ENCODE assay signal across 10 cellular contexts in genomic region chr4:70895846-70896435, GRCh38. TPM values are rescaled to one million over a fixed set of nuclear protein-coding genes. Genes with fewer than 3 reads are reported as not detected.
DNase-seq lines count a peak whose midpoint lies in the region; ATAC-seq and TF ChIP-seq lines count a peak whose summit lies in the region.
"Had no signal": no experiment of that assay in that cellular context is flagged by ENCODE, and none has a peak within 500 bp of the region (broad histone marks: within the 10 kb centered on the region; RNA-seq: fewer than 3 reads in every experiment).

No MANE protein-coding gene starts in this region.

- no peak for ATAC-seq in GM23338
- peak; percentile 63 to 67 for ATAC-seq in lower lobe of right lung

- no peak for TF ChIP-seq RAD21 in SK-N-SH (IDR thresholded peaks at IDR 0.05; ENCODE audit: low read length)

- H2BK12ac ChIP-seq in H9 (ENCODE audit: insufficient read length, low read depth, low read length) = no peak overlapping the region

- H3K79me1 ChIP-seq in H9 (ENCODE audit: insufficient read depth, low read depth, low read length, poor library complexity, severe bottlenecking) = no peaks in the 10 kb centered on the region

- H4K8ac ChIP-seq in H9 (replicated peaks; ENCODE audit: insufficient read length, low read depth, low read length) = no peak overlapping the region

- no peak overlapping the region for H2AK5ac ChIP-seq in H9 (ENCODE audit: insufficient read length, low read length)

- H3K9me3 Mint-ChIP-seq in GM23338 = no peaks in the 10 kb centered on the region
- no peaks in the 10 kb centered on the region for H3K9me3 Mint-ChIP-seq in H9

- H3K4me1 Mint-ChIP-seq in GM23338 (no peaks in the 10 kb centered on the region; the same call in 2 of the 3 replicates), H9 (no peaks in the 10 kb centered on the region)

- H3K9me2 ChIP-seq in GM23338 (ENCODE audit: insufficient read depth) (no peaks in the 10 kb centered on the region), SK-N-SH (no peaks in the 10 kb centered on the region)

- H3K23me2 ChIP-seq in H9 (ENCODE audit: insufficient read length, low read depth, low read length, poor library complexity, severe bottlenecking) = no peaks in the 10 kb centered on the region

- H3K4me3 ChIP-seq in GM23338 (no peak overlapping the region), lower lobe of right lung (no peak overlapping the region), SK-N-SH (ENCODE audit: low read depth in 2 of 2, low read length in 1 of 2) (no peak overlapping the region)
- H3K4me3 ChIP-seq: SJSA1 had no signal

- H3K27me3 Mint-ChIP-seq in GM23338 (ENCODE audit: insufficient read depth, low read depth, poor library complexity) (no peaks in the 10 kb centered on the region), H9 (ENCODE audit: low read depth) (peaks cover 2% of the 10 kb centered on the region; the same call in 1 of the 2 replicates)

- peak overlapping the region; percentile 63 for H2AFZ ChIP-seq in GM23338
- H2AFZ ChIP-seq in H9 (ENCODE audit: low read length) = no peak overlapping the region
- H2AFZ ChIP-seq in SK-N-SH (ENCODE audit: low read depth) = no peak overlapping the region
- H2AFZ ChIP-seq: parathyroid adenoma had no signal

- H3K18ac ChIP-seq in H9 (ENCODE audit: insufficient read length, low read depth, low read length) = no peak overlapping the region

- no CpG with 5 or more reads among the region's 5 CpGs for WGBS in H9 (ENCODE audit: extremely low coverage, insufficient read length, low lambda C conversion rate)
- WGBS in SK-N-SH (ENCODE audit: low lambda C conversion rate) = 72% methylated on average over 5 of the region's 5 CpGs

- intact Hi-C loops in lower lobe of right lung (cut with DNase I) = no loop called here

- H4K5ac ChIP-seq in H9 (ENCODE audit: insufficient read length, low read depth, low read length) = no peak overlapping the region

- TF ChIP-seq CTCF in GM23338 (conservative IDR thresholded peaks at IDR 0.05; ENCODE audit: low read depth in 2 of 2) (no peak), lower lobe of right lung (IDR thresholded peaks at IDR 0.05) (no peak), H9 (conservative IDR thresholded peaks at IDR 0.05) (no peak), SK-N-SH (IDR thresholded peaks at IDR 0.05) (no peak)

- H3K4me1 ChIP-seq in GM23338 (ENCODE audit: insufficient read depth) = no peaks in the 10 kb centered on the region
- H3K4me1 ChIP-seq in lower lobe of right lung = no peaks in the 10 kb centered on the region
- no peaks in the 10 kb centered on the region for H3K4me1 ChIP-seq in H9 (ENCODE audit: insufficient read depth, low read length)
- H3K4me1 ChIP-seq in SK-N-SH (ENCODE audit: control insufficient read depth in 1 of 2, insufficient read depth in 2 of 2, low read depth in 1 of 2, low read length in 1 of 2) = no peaks in the 10 kb centered on the region
- H3K4me1 ChIP-seq: parathyroid adenoma, SJSA1 had no signal

- no peaks in the 10 kb centered on the region for H3K79me2 ChIP-seq in GM23338 (replicated peaks; ENCODE audit: insufficient read depth)
- no peaks in the 10 kb centered on the region for H3K79me2 ChIP-seq in H9 (ENCODE audit: insufficient read depth, low read length)
- H3K79me2 ChIP-seq in SK-N-SH (ENCODE audit: insufficient read depth) = no peaks in the 10 kb centered on the region
- H3K79me2 ChIP-seq: parathyroid adenoma had no signal

- H3T11ph ChIP-seq in H9 (ENCODE audit: low read length) = no peak overlapping the region

- H3K23ac ChIP-seq in H9 (ENCODE audit: insufficient read length, low read depth, low read length) = no peak overlapping the region

- no peak overlapping the region for H2BK15ac ChIP-seq in H9 (ENCODE audit: low read depth, low read length)

- no peak overlapping the region for H3K56ac ChIP-seq in H9 (ENCODE audit: insufficient read length, low read depth, low read length)

- CTCF ChIA-PET in SK-N-SH (lab: Yijun Ruan, JAX) = interaction anchor here (1.5 kb wide), 1 partner anchor 15 kb away, joined by 3 read pairs; no protein-coding TSS in a partner anchor

- no peak for TF ChIP-seq EP300 in SK-N-SH (IDR thresholded peaks at IDR 0.05; ENCODE audit: borderline replicate concordance in 1 of 2, low read depth in 1 of 2, low read length in 1 of 2)

- DNase-seq in Caki2 (ENCODE audit: low read depth) (peak; percentile 40), GM23338 (ENCODE audit: low spot score) (no peak), astrocyte of the hippocampus (ENCODE audit: low read depth, low spot score) (peak; percentile 15), lower lobe of right lung (no peak), H9 (no peak), NCI-H2227 treated with DMSO at 0.1 percent for 48 hours (lab: John Stamatoyannopoulos, UW) (no peak), NCI-H510A (lab: John Stamatoyannopoulos, UW) (no peak), SK-N-SH (no peak)

- POLR2A ChIA-PET in SK-N-SH (lab: Yijun Ruan, JAX) = interaction anchor here (0.6 kb wide), 1 partner anchor 16 kb away, joined by 3 read pairs; no protein-coding TSS in a partner anchor

- no peak overlapping the region for H2BK20ac ChIP-seq in H9 (ENCODE audit: low read depth, low read length, poor library complexity, severe bottlenecking)

- H4K20me1 ChIP-seq in GM23338 (replicated peaks; ENCODE audit: insufficient read depth) (no peaks in the 10 kb centered on the region), H9 (ENCODE audit: control insufficient read depth, insufficient read depth, insufficient read length) (no peaks in the 10 kb centered on the region), SK-N-SH (ENCODE audit: insufficient read depth) (no peaks in the 10 kb centered on the region)

- no peak overlapping the region for H3K4ac ChIP-seq in H9 (ENCODE audit: low read depth, low read length)

- no peak overlapping the region for H2BK5ac ChIP-seq in H9 (ENCODE audit: insufficient read length, low read length)

- H3K36me3 Mint-ChIP-seq in GM23338 (ENCODE audit: low read depth) (peaks cover 2% of the 10 kb centered on the region; the same call in 1 of the 3 replicates), H9 (ENCODE audit: insufficient read depth in 1 of 3, low read depth in 3 of 3) (no peaks in the 10 kb centered on the region)

- no peak overlapping the region for H3K9ac ChIP-seq in H9 (ENCODE audit: extremely low read depth, insufficient read length, low read length)
- no peak overlapping the region for H3K9ac ChIP-seq in SK-N-SH
- H3K9ac ChIP-seq: parathyroid adenoma had no signal

- H3K9me3 ChIP-seq in lower lobe of right lung (no peaks in the 10 kb centered on the region), H9 (ENCODE audit: control insufficient read depth, low read depth, low read length) (no peaks in the 10 kb centered on the region), SK-N-SH (no peaks in the 10 kb centered on the region)
- H3K9me3 ChIP-seq: SJSA1 had no signal

- no peaks in the 10 kb centered on the region for H3F3A ChIP-seq in GM23338 (replicated peaks; ENCODE audit: low read depth)
- peaks cover 1% of the 10 kb centered on the region for H3F3A ChIP-seq in SK-N-SH (replicated peaks; ENCODE audit: insufficient read depth)

- no peak overlapping the region for H3K4me3 Mint-ChIP-seq in GM23338
- no peak overlapping the region for H3K4me3 Mint-ChIP-seq in H9

- H3K27ac ChIP-seq in GM23338 (ENCODE audit: low read depth) (no peak overlapping the region), lower lobe of right lung (peak overlapping the region; percentile 14), H9 (ENCODE audit: insufficient read length, low read depth, low read length) (no peak overlapping the region), SK-N-SH (ENCODE audit: low read depth in 2 of 2, low read length in 1 of 2) (no peak overlapping the region)
- H3K27ac ChIP-seq: parathyroid adenoma, SJSA1 had no signal

- H2BK120ac ChIP-seq in H9 (ENCODE audit: low read depth, low read length, poor library complexity, severe bottlenecking) = no peak overlapping the region

- H3K27ac Mint-ChIP-seq in GM23338 (no peak overlapping the region), H9 (no peak overlapping the region)

- no peak overlapping the region for H4K91ac ChIP-seq in H9 (ENCODE audit: insufficient read length, low read depth, low read length)

- no peak overlapping the region for H3K14ac ChIP-seq in H9 (ENCODE audit: insufficient read depth, low read length)

- H3K4me2 ChIP-seq in GM23338 = no peak overlapping the region
- H3K4me2 ChIP-seq in H9 (ENCODE audit: insufficient read depth, insufficient read length, low read length) = no peak overlapping the region
- H3K4me2 ChIP-seq in SK-N-SH = no peak overlapping the region

- H3K36me3 ChIP-seq in GM23338 (ENCODE audit: insufficient read depth) (no peaks in the 10 kb centered on the region; the same call in 1 of the 2 replicates), lower lobe of right lung (no peaks in the 10 kb centered on the region), SK-N-SH (replicated peaks in 1 of 2; ENCODE audit: control insufficient read depth in 1 of 2, insufficient read depth in 2 of 2, low read length in 1 of 2) (no peaks in the 10 kb centered on the region)
- H3K36me3 ChIP-seq: SJSA1 had no signal

- H3K27me3 ChIP-seq in GM23338 (ENCODE audit: insufficient read depth) (no peaks in the 10 kb centered on the region), lower lobe of right lung (ENCODE audit: low read depth) (no peaks in the 10 kb centered on the region), H9 (ENCODE audit: insufficient read depth, low read length) (no peaks in the 10 kb centered on the region), SK-N-SH (ENCODE audit: insufficient read depth) (no peaks in the 10 kb centered on the region)
- H3K27me3 ChIP-seq: SJSA1 had no signal

- in situ Hi-C loops in Caki2 (cut with HindIII; ENCODE audit: low pct_unique_long_range_greater_than_20kb, low sequenced_read_pairs) = no loop called here

TF ChIP-seq in GM23338, 12 proteins besides CTCF, POLR2A, EP300 and RAD21 (continues in another document):
- TF ChIP-seq ZNF331 (CRISPR knock-in tag; IDR thresholded peaks at IDR 0.05; ENCODE audit: low read depth) = no peak

RNA-seq across cellular contexts. Expression of gene MOB1B, which starts 6.2 kb away (rescaled TPM):
- total RNA-seq in Caki2 (2014; rRNA removed; shearing (Covaris generic); ENCODE audit: low replicate concordance) = 2.6 and 3.3 TPM in 2 replicates
- total RNA-seq in GM23338 (2014; rRNA removed; shearing (Covaris generic)) = 30.2 and 40.4 TPM in 2 replicates
- polyA plus RNA-seq in GM23338 (2016; fragmentation: Nextera tagmentation; extraction: Ambion mirVana) (7.3 and 7.9 TPM in 2 replicates), SK-N-SH (2012; rRNA removed) (2.9 and 4.6 TPM in 2 replicates)
- total RNA-seq in lower lobe of right lung (34.6 TPM), H9 (2021) (29.5 and 30.3 TPM in 2 replicates)
- polyA plus RNA-seq in SK-N-SH (2012; cell fraction: cytosol; rRNA removed) = 5.3 and 6.4 TPM in 2 replicates
- 2.3 and 5.5 TPM in 2 replicates for polyA plus RNA-seq in SK-N-SH (2012; cell fraction: nucleus; rRNA removed)

RNA-seq across cellular contexts. Expression of gene GRSF1, which starts 56.3 kb away (rescaled TPM):
- 95.2 and 97.6 TPM in 2 replicates for total RNA-seq in Caki2 (2014; rRNA removed; shearing (Covaris generic); ENCODE audit: low replicate concordance)
- total RNA-seq in GM23338 (2014; rRNA removed; shearing (Covaris generic)) = 101 and 108 TPM in 2 replicates
- 71.1 and 77.3 TPM in 2 replicates for polyA plus RNA-seq in GM23338 (2016; fragmentation: Nextera tagmentation; extraction: Ambion mirVana)
- 54.6 TPM for total RNA-seq in lower lobe of right lung
- total RNA-seq in H9 (2021) = 103 and 108 TPM in 2 replicates
- polyA plus RNA-seq in SK-N-SH (2012; rRNA removed) = 44.2 and 63.7 TPM in 2 replicates
- polyA plus RNA-seq in SK-N-SH (2012; cell fraction: cytosol; rRNA removed) = 62.9 and 76.6 TPM in 2 replicates
- polyA plus RNA-seq in SK-N-SH (2012; cell fraction: nucleus; rRNA removed) = 35.1 and 51.6 TPM in 2 replicates

Comparison
In these comparisons a context has a peak if more than half of its experiments do, and no peak if none do; other contexts are left out.
1. DNase-seq: peak in Caki2 (single experiment) and astrocyte of the hippocampus (single experiment); none in GM23338 (single experiment), lower lobe of right lung (single experiment), H9 (single experiment), NCI-H2227 treated with DMSO at 0.1 percent for 48 hours (single experiment), NCI-H510A (single experiment) and SK-N-SH (single experiment).